11 cellular contexts compared by ENCODE assay signal in the genomic region with DNA sequence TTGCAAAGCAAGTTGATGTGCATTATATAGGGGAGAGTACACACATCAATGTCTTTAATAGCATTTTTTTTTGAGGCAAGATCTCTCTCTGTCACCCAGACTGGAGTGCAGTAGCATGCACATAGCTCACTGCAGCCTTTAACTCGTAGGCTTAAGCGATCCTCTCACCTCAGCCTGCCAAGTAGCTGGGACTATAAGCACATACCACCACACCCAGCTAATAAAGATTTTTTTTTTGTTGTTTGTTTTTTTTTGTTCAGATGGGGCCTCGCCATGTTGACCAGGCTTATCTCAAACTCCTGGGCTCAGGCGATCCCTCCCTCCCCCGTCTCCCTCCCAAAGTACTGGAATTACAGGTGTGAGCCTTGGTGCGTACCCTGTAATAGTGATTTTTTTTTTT. TPM values are rescaled to one million over a fixed set of nuclear protein-coding genes. Genes with fewer than 3 reads are reported as not detected.
DNase-seq lines count a peak whose midpoint lies in the region; ATAC-seq, FAIRE-seq and TF ChIP-seq lines count a peak whose summit lies in the region.
"Had no signal": no experiment of that assay in that cellular context is flagged by ENCODE, and none has a peak within 500 bp of the region (broad histone marks: within the 10 kb centered on the region; RNA-seq: fewer than 3 reads in every experiment).

No MANE protein-coding gene starts in this region.

- TF ChIP-seq EP300 in HepG2 (IDR thresholded peaks at IDR 0.05; ENCODE audit: low read depth in 2 of 2, low read length in 2 of 2) (no peak), HepG2 (CRISPR knock-in tag; IDR thresholded peaks at IDR 0.05; ENCODE audit: borderline replicate concordance) (no peak)

- peak overlapping the region; percentile 99 for H3K27ac Mint-ChIP-seq in activated CD8-positive, alpha-beta T cell treated with anti-CD3 and anti-CD28 coated beads for 36 hours

- no peaks in the 10 kb centered on the region for H4K20me1 ChIP-seq in HepG2 (ENCODE audit: insufficient read depth, low read length)

- FAIRE-seq in HepG2 (lab: Jason Lieb, UNC) (no peak), kidney (lab: Jason Lieb, UNC) (no peak)

- no peaks in the 10 kb centered on the region for H3K9me3 ChIP-seq in HepG2 (ENCODE audit: low read length)
- no peaks in the 10 kb centered on the region for H3K9me3 ChIP-seq in right lobe of liver
- no peaks in the 10 kb centered on the region for H3K9me3 ChIP-seq in kidney (ENCODE audit: control insufficient read depth in 1 of 2, low read length in 2 of 2)

- peaks cover 44% of the 10 kb centered on the region for H3K4me1 Mint-ChIP-seq in activated CD8-positive, alpha-beta T cell treated with anti-CD3 and anti-CD28 coated beads for 36 hours (ENCODE audit: low read depth)

- H3K9ac ChIP-seq in HepG2 (ENCODE audit: insufficient read depth, low read depth, low read length) (peak overlapping the region; percentile 84), kidney (ENCODE audit: low read length in 2 of 2) (no peak overlapping the region)

- H3K27me3 ChIP-seq in HepG2 (ENCODE audit: control insufficient read depth in 1 of 2, insufficient read depth in 2 of 2, low read length in 2 of 2) = no peaks in the 10 kb centered on the region; a peak in 1 of 5 replicates
- no peaks in the 10 kb centered on the region for H3K27me3 ChIP-seq in right lobe of liver
- H3K27me3 ChIP-seq: tibial nerve had no signal

- H3K4me3 ChIP-seq in HepG2 (replicated peaks in 1 of 3; ENCODE audit: insufficient read depth in 1 of 3, low read depth in 2 of 3, low read length in 3 of 3) = peak overlapping the region; percentile 78 to 94 (median 88)
- H3K4me3 ChIP-seq in right lobe of liver = no peak overlapping the region
- H3K4me3 ChIP-seq in kidney (ENCODE audit: low read length in 2 of 2) = peak overlapping the region; percentile 92 to 96

- TF ChIP-seq CTCF in HepG2 (CRISPR knock-in tag; IDR thresholded peaks at IDR 0.05) (no peak), right lobe of liver (IDR thresholded peaks at IDR 0.05) (no peak), kidney (IDR thresholded peaks at IDR 0.05; ENCODE audit: borderline replicate concordance, extremely low read depth, insufficient read depth) (no peak)
- TF ChIP-seq CTCF in activated CD8-positive, alpha-beta T cell treated with anti-CD3 and anti-CD28 coated beads for 36 hours (IDR thresholded peaks at IDR 0.05) = no peak

- peaks cover 5% of the 10 kb centered on the region for H3K9me3 Mint-ChIP-seq in activated CD8-positive, alpha-beta T cell treated with anti-CD3 and anti-CD28 coated beads for 36 hours

- no TSS peak for BruUV-seq in HepG2 (replicated peaks; lab: Mats Ljungman, UMichigan)

- CTCF ChIA-PET in HepG2 (lab: Yijun Ruan, JAX; ENCODE audit: low intra/inter-chr PET ratio, low total read pairs) = no interaction called here
- CTCF ChIA-PET in activated CD8-positive, alpha-beta T cell treated with anti-CD3 and anti-CD28 coated beads for 36 hours (lab: Charles Lee) = interaction anchor here (0.6 to 2.0 kb wide), 6 partner anchors 24 to 541 kb away, joined by 3 to 12 read pairs (median 3); no protein-coding TSS in a partner anchor

- peak overlapping the region; percentile 78 for H3K4me2 ChIP-seq in HepG2 (ENCODE audit: low read depth, low read length)

- intact Hi-C loops in HepG2 (cut with micrococcal nuclease; ENCODE audit: unreplicated experiment) (loop anchor here (5.0 to 10.0 kb wide), 2 partner anchors 120 to 217 kb away; no protein-coding TSS in a partner anchor), right lobe of liver (cut with DNase I) (no loop called here), kidney (cut with DNase I) (no loop called here)
- intact Hi-C loops in activated CD8-positive, alpha-beta T cell treated with anti-CD3 and anti-CD28 coated beads for 36 hours (cut with micrococcal nuclease) = loop anchor here (5.0 to 10.0 kb wide), 2 partner anchors 75 to 353 kb away; partner anchors contain the start of gene MIOS

- H3K27me3 Mint-ChIP-seq in activated CD8-positive, alpha-beta T cell treated with anti-CD3 and anti-CD28 coated beads for 36 hours = no peaks in the 10 kb centered on the region

- H3K27ac ChIP-seq in HepG2 (ENCODE audit: extremely low read length, insufficient read depth, low read length) (peak overlapping the region; percentile 82), right lobe of liver (no peak overlapping the region), kidney (ENCODE audit: low read depth in 2 of 2, low read length in 2 of 2) (no peak overlapping the region)

- H3K36me3 Mint-ChIP-seq in activated CD8-positive, alpha-beta T cell treated with anti-CD3 and anti-CD28 coated beads for 36 hours (ENCODE audit: low read depth) = peaks cover 52% of the 10 kb centered on the region

- POLR2A ChIA-PET in HepG2 (lab: Yijun Ruan, JAX) = interaction anchor here (1.0 kb wide), 1 partner anchor 54 kb away, joined by 4 read pairs; no protein-coding TSS in a partner anchor
- POLR2A ChIA-PET in activated CD8-positive, alpha-beta T cell treated with anti-CD3 and anti-CD28 coated beads for 36 hours (lab: Charles Lee) = interaction anchor here (0.7 to 1.7 kb wide), 3 partner anchors 10 to 38 kb away, joined by 3 to 4 read pairs (median 4); no protein-coding TSS in a partner anchor

- H2AFZ ChIP-seq in HepG2 (ENCODE audit: low read length) = no peak overlapping the region

- H3K4me3 Mint-ChIP-seq in activated CD8-positive, alpha-beta T cell treated with anti-CD3 and anti-CD28 coated beads for 36 hours = peak overlapping the region; percentile 89

- ATAC-seq in HepG2 (no peak), right lobe of liver (no peak), HG02840 (IDR thresholded peaks at IDR 0.05; ENCODE audit: low FRiP score, unreplicated experiment) (no peak), GM21737 (IDR thresholded peaks at IDR 0.05; ENCODE audit: unreplicated experiment) (no peak)
- no peak for ATAC-seq in activated CD8-positive, alpha-beta T cell treated with anti-CD3 and anti-CD28 coated beads for 36 hours

- no peak for DNase-seq in HepG2 (ENCODE audit: low spot score)
- no peak for DNase-seq in right lobe of liver
- DNase-seq in activated CD8-positive, alpha-beta T cell treated with anti-CD3 and anti-CD28 coated beads for 36 hours = no peak
- DNase-seq in kidney = no peak
- DNase-seq in cerebellum (ENCODE audit: low spot score) = no peak
- DNase-seq in NCI-H128 (lab: John Stamatoyannopoulos, UW; ENCODE audit: unreplicated experiment) = no peak
- DNase-seq: NCI-H187 treated with DMSO at 0.1 percent for 48 hours; stimulated activated CD4-positive, alpha-beta T cell treated with anti-CD3 and anti-CD28 coated beads, Interleukin-12 subunit alpha, Interleukin-12 subunit beta, amount 100 ng/mL, for 4 hours had no signal

- H3K4me1 ChIP-seq in HepG2 (ENCODE audit: insufficient read depth, low read length) (peaks cover 41% of the 10 kb centered on the region), right lobe of liver (peaks cover 0 to 13% (median 0%) of the 10 kb centered on the region in 4 donors), kidney (ENCODE audit: control insufficient read depth in 1 of 2, insufficient read depth in 1 of 2, low read depth in 1 of 2, low read length in 2 of 2) (peaks cover 3 to 5% of the 10 kb centered on the region in 2 donors)

- H3K79me2 ChIP-seq in HepG2 (ENCODE audit: insufficient read depth, low read length) = peaks cover 32% of the 10 kb centered on the region

- in situ Hi-C loops in HepG2 (cut with HindIII; ENCODE audit: extremely low pct_ligation_motif_present, low pct_unique_long_range_greater_than_20kb) = no loop called here

- no peak for TF ChIP-seq POLR2A in HepG2 (IDR thresholded peaks at IDR 0.05; ENCODE audit: insufficient read depth in 1 of 2, low read depth in 2 of 2, low read length in 2 of 2)
- no peak for TF ChIP-seq POLR2A in right lobe of liver (IDR thresholded peaks at IDR 0.05)

- TF ChIP-seq RAD21 in HepG2 (CRISPR knock-in tag; IDR thresholded peaks at IDR 0.05) = no peak

- H3K36me3 ChIP-seq in HepG2 (replicated peaks in 1 of 2; ENCODE audit: control insufficient read depth in 1 of 2, insufficient read depth in 2 of 2, low read length in 2 of 2) (no peaks in the 10 kb centered on the region; a peak in 1 of 5 replicates), right lobe of liver (peaks cover 0 to 4% (median 0%) of the 10 kb centered on the region in 4 donors), kidney (ENCODE audit: control insufficient read depth in 1 of 2, insufficient read depth in 2 of 2, low read length in 2 of 2) (no peaks in the 10 kb centered on the region)

- WGBS in HepG2 (ENCODE audit: low lambda C conversion rate) = 23% methylated on average over 6 of the region's 6 CpGs
- 71% methylated on average over 6 of the region's 6 CpGs for WGBS in right lobe of liver (ENCODE audit: insufficient coverage, low coverage, low lambda C conversion rate, missing lambda C conversion rate)

RNA-seq across cellular contexts. Expression of gene UMAD1, which starts 1.5 kb away (rescaled TPM):
- total RNA-seq in HepG2 (2016; rRNA removed; fragmentation: Illumina TruSeq; extraction: Trizol) (17.6 and 26.4 TPM in 2 replicates), right lobe of liver (10 to 100 TPM in 2 of 6 experiments, 1 to 10 TPM in 4; 7.6 to 15.3 (median 9.5) TPM), kidney (18.0 TPM), cerebellum (11.5 TPM)
- total RNA-seq in HepG2 (2016; cell fraction: cytosol; rRNA removed; fragmentation: Illumina TruSeq; extraction: Trizol; ENCODE audit: low read depth) = 5.1 and 7.4 TPM in 2 replicates
- total RNA-seq in HepG2 (2016; cell fraction: insoluble cytoplasmic fraction; rRNA removed; fragmentation: Illumina TruSeq; extraction: Trizol) = 15.5 and 22.3 TPM in 2 replicates
- total RNA-seq in HepG2 (2016; cell fraction: membrane; rRNA removed; fragmentation: Illumina TruSeq; extraction: Trizol) = 8.8 and 10.3 TPM in 2 replicates
- total RNA-seq in HepG2 (2016; cell fraction: nucleus; rRNA removed; fragmentation: Illumina TruSeq; extraction: Trizol) = 16.7 and 18.7 TPM in 2 replicates
- polyA plus RNA-seq in HepG2 (2011; rRNA removed) (12.4 and 16.8 TPM in 2 replicates), kidney (ENCODE audit: insufficient read depth, low read depth, low replicate concordance) (20.3 TPM)
- 10.1 and 13.1 TPM in 2 replicates for polyA plus RNA-seq in HepG2 (2011; cell fraction: cytosol; rRNA removed)
- 7.0 and 8.0 TPM in 2 replicates for polyA plus RNA-seq in HepG2 (2011; cell fraction: nucleus; rRNA removed)
- 6.4 and 7.9 TPM in 2 replicates for polyA plus RNA-seq in HepG2 (2012)
- polyA plus RNA-seq in HepG2 (2016; cell fraction: cytosol; fragmentation: Illumina TruSeq; extraction: Trizol; ENCODE audit: low read depth) = 2.4 and 2.5 TPM in 2 replicates
- 29.3 and 34.5 TPM in 2 replicates for polyA plus RNA-seq in HepG2 (2016; cell fraction: insoluble cytoplasmic fraction; fragmentation: Illumina TruSeq; extraction: Trizol; ENCODE audit: low read depth)
- polyA plus RNA-seq in HepG2 (2016; cell fraction: membrane; fragmentation: Illumina TruSeq; extraction: Trizol; ENCODE audit: low read depth) = 7.0 and 7.1 TPM in 2 replicates
- 10.9 and 12.8 TPM in 2 replicates for polyA plus RNA-seq in HepG2 (2016; cell fraction: nucleus; fragmentation: Illumina TruSeq; extraction: Trizol; ENCODE audit: insufficient read depth, low read depth)
- 10.7 and 16.8 TPM in 2 replicates for polyA minus RNA-seq in HepG2 (2011; rRNA and poly(A)+ RNA removed; ENCODE audit: low replicate concordance)
- 4.9 and 8.4 TPM in 2 replicates for polyA minus RNA-seq in HepG2 (2011; cell fraction: cytosol; rRNA and poly(A)+ RNA removed)
- polyA minus RNA-seq in HepG2 (2011; cell fraction: nucleus; rRNA and poly(A)+ RNA removed) = 12.9 and 15.6 TPM in 2 replicates
- 10 to 100 TPM; 10.1 to 11.1 TPM for total RNA-seq in activated CD8-positive, alpha-beta T cell treated with anti-CD3 and anti-CD28 coated beads for 36 hours

Comparison
In these comparisons a context has a peak if more than half of its experiments do, and no peak if none do; other contexts are left out.
1. H3K4me3 ChIP-seq: peak in HepG2 (3 of 3) and kidney (2 of 2); none in right lobe of liver (0 of 3).
2. intact Hi-C loops: an anchor here in HepG2 (5.0 to 10.0 kb wide) and activated CD8-positive, alpha-beta T cell treated with anti-CD3 and anti-CD28 coated beads for 36 hours (5.0 to 10.0 kb wide); none called in right lobe of liver and kidney.